Comparison of ENCODE assay signal across 1 cellular context in the genomic region with DNA sequence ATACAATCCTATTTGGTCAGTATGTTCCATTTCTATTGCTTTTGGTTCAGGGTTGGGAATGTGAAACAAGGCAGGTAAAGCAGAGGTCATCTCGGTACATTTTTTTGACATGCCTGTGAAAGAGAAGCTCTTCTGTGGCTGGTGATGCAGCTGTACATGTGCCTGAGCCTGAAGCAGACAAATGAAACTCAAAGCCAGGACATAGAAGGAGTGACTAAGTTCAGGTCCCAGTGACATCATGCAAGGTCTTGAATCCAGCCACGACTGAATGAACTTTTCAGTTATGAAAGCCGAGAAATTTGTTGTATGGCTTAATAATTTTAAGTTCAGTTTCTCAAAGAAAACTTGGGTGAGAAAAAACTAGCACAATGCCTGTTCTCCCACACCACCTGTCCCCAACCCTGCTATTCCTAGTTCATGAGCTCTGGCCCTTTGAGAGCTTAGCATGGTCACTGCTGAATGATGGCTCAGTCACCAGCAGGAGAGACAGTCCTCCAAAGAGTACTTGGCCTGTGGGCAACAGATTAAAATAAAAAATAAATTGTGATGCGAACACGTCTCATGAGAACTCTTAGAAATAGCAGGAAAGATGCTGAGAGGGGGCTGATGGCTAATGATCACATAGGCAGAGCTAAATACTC.
TF ChIP-seq lines count a peak whose summit lies in the region.

No MANE protein-coding gene starts in this region.

TF ChIP-seq in GM12878, 131 proteins besides CTCF, POLR2A, EP300 and RAD21 (continued from another document and continues in another):
- no peak for TF ChIP-seq HDGF (IDR thresholded peaks at IDR 0.05)
- no peak for TF ChIP-seq KLF5 (IDR thresholded peaks at IDR 0.05; ENCODE audit: partially characterized antibody)
- TF ChIP-seq MEF2A (IDR thresholded peaks at IDR 0.05; ENCODE audit: insufficient read depth, low read depth, low read length), result no peak
- no peak for TF ChIP-seq NR2C1 (IDR thresholded peaks at IDR 0.05)
- TF ChIP-seq CHD1 (IDR thresholded peaks at IDR 0.05; ENCODE audit: low read depth, low read length), result no peak
- no peak for TF ChIP-seq MYB (IDR thresholded peaks at IDR 0.05; ENCODE audit: borderline replicate concordance, low read depth, low read length)
- TF ChIP-seq ZNF622 (IDR thresholded peaks at IDR 0.05), result no peak
- TF ChIP-seq ZNF274 (IDR thresholded peaks at IDR 0.05; ENCODE audit: insufficient read depth, insufficient read length), result no peak
- no peak for TF ChIP-seq SREBF1 (IDR thresholded peaks at IDR 0.05; ENCODE audit: low read length)
- no peak for TF ChIP-seq HDAC2 (IDR thresholded peaks at IDR 0.05)
- TF ChIP-seq SMAD1 (IDR thresholded peaks at IDR 0.05; ENCODE audit: low read depth, partially characterized antibody), result no peak
- TF ChIP-seq SPI1 (IDR thresholded peaks at IDR 0.05; ENCODE audit: borderline replicate concordance, insufficient read depth, low read depth, low read length), result no peak
- TF ChIP-seq ETV6 (conservative IDR thresholded peaks at IDR 0.05 in 1 of 2, IDR thresholded peaks at IDR 0.05 in 1 of 2; ENCODE audit: borderline replicate concordance in 1 of 2, low read depth in 1 of 2), result no peak
- peak; percentile 44; the same call in 1 of the 2 replicates for TF ChIP-seq RUNX3 (IDR thresholded peaks at IDR 0.05; ENCODE audit: low read length)
- TF ChIP-seq, protein P1, sequence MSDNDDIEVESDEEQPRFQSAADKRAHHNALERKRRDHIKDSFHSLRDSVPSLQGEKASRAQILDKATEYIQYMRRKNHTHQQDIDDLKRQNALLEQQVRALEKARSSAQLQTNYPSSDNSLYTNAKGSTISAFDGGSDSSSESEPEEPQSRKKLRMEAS (IDR thresholded peaks at IDR 0.05; ENCODE audit: low read depth, low read length), result no peak
- no peak for TF ChIP-seq HSF1 (IDR thresholded peaks at IDR 0.05; ENCODE audit: low read depth, low read length)
- no peak for TF ChIP-seq BMI1 (IDR thresholded peaks at IDR 0.05; ENCODE audit: borderline replicate concordance)
- no peak for TF ChIP-seq GATAD2B (conservative IDR thresholded peaks at IDR 0.05; ENCODE audit: low read depth)
- TF ChIP-seq HDAC6 (IDR thresholded peaks at IDR 0.05; ENCODE audit: unreplicated experiment), result no peak
- TF ChIP-seq SP1 (IDR thresholded peaks at IDR 0.05; ENCODE audit: low read depth, low read length), result no peak
- no peak for TF ChIP-seq ZZZ3 (IDR thresholded peaks at IDR 0.05; ENCODE audit: control insufficient read depth, insufficient read length, low read depth)
- TF ChIP-seq IRF4 (IDR thresholded peaks at IDR 0.05; ENCODE audit: low read depth, low read length), result 0 out of 2 replicates have a peak, but pooled peaks have one; percentile 38
- TF ChIP-seq STAT1 (conservative IDR thresholded peaks at IDR 0.05), result no peak
- TF ChIP-seq, protein P2, sequence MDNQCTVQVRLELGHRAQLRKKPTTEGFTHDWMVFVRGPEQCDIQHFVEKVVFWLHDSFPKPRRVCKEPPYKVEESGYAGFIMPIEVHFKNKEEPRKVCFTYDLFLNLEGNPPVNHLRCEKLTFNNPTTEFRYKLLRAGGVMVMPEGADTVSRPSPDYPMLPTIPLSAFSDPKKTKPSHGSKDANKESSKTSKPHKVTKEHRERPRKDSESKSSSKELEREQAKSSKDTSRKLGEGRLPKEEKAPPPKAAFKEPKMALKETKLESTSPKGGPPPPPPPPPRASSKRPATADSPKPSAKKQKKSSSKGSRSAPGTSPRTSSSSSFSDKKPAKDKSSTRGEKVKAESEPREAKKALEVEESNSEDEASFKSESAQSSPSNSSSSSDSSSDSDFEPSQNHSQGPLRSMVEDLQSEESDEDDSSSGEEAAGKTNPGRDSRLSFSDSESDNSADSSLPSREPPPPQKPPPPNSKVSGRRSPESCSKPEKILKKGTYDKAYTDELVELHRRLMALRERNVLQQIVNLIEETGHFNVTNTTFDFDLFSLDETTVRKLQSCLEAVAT (IDR thresholded peaks at IDR 0.05), result no peak
- TF ChIP-seq, protein P3, sequence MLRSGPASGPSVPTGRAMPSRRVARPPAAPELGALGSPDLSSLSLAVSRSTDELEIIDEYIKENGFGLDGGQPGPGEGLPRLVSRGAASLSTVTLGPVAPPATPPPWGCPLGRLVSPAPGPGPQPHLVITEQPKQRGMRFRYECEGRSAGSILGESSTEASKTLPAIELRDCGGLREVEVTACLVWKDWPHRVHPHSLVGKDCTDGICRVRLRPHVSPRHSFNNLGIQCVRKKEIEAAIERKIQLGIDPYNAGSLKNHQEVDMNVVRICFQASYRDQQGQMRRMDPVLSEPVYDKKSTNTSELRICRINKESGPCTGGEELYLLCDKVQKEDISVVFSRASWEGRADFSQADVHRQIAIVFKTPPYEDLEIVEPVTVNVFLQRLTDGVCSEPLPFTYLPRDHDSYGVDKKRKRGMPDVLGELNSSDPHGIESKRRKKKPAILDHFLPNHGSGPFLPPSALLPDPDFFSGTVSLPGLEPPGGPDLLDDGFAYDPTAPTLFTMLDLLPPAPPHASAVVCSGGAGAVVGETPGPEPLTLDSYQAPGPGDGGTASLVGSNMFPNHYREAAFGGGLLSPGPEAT (IDR thresholded peaks at IDR 0.05; ENCODE audit: low read depth), result no peak
- TF ChIP-seq SUPT20H (IDR thresholded peaks at IDR 0.05; ENCODE audit: borderline replicate concordance, control insufficient read depth, low read depth, low read length), result no peak
- TF ChIP-seq ELK1 (IDR thresholded peaks at IDR 0.05; ENCODE audit: low read depth, low read length), result no peak
- TF ChIP-seq POU2F2 (IDR thresholded peaks at IDR 0.05; ENCODE audit: borderline replicate concordance, low read depth, low read length), result no peak
- TF ChIP-seq ZBTB11 (CRISPR knock-in tag; IDR thresholded peaks at IDR 0.05), result no peak
- TF ChIP-seq MYC (IDR thresholded peaks at IDR 0.05; ENCODE audit: insufficient read depth, insufficient read length, insufficient replicate concordance, low read length, severe bottlenecking), result no peak
- TF ChIP-seq PAX5 (IDR thresholded peaks at IDR 0.05; ENCODE audit: borderline replicate concordance, low read depth, low read length), result 0 out of 2 replicates have a peak, but pooled peaks have one; percentile 19
- no peak for TF ChIP-seq RB1 (IDR thresholded peaks at IDR 0.05; ENCODE audit: borderline replicate concordance)
- peak in 1 of 2 experiments; percentile 16; a peak in 1 of 4 replicates for TF ChIP-seq IKZF2 (IDR thresholded peaks at IDR 0.05)
- TF ChIP-seq ZNF217 (IDR thresholded peaks at IDR 0.05), result no peak
- TF ChIP-seq ZSCAN29 (IDR thresholded peaks at IDR 0.05), result no peak
- TF ChIP-seq SMC3 (IDR thresholded peaks at IDR 0.05; ENCODE audit: borderline replicate concordance, low read length), result no peak
- TF ChIP-seq TCF3 (IDR thresholded peaks at IDR 0.05; ENCODE audit: borderline replicate concordance, insufficient read depth, low read depth, low read length), result no peak
- TF ChIP-seq, protein P4, sequence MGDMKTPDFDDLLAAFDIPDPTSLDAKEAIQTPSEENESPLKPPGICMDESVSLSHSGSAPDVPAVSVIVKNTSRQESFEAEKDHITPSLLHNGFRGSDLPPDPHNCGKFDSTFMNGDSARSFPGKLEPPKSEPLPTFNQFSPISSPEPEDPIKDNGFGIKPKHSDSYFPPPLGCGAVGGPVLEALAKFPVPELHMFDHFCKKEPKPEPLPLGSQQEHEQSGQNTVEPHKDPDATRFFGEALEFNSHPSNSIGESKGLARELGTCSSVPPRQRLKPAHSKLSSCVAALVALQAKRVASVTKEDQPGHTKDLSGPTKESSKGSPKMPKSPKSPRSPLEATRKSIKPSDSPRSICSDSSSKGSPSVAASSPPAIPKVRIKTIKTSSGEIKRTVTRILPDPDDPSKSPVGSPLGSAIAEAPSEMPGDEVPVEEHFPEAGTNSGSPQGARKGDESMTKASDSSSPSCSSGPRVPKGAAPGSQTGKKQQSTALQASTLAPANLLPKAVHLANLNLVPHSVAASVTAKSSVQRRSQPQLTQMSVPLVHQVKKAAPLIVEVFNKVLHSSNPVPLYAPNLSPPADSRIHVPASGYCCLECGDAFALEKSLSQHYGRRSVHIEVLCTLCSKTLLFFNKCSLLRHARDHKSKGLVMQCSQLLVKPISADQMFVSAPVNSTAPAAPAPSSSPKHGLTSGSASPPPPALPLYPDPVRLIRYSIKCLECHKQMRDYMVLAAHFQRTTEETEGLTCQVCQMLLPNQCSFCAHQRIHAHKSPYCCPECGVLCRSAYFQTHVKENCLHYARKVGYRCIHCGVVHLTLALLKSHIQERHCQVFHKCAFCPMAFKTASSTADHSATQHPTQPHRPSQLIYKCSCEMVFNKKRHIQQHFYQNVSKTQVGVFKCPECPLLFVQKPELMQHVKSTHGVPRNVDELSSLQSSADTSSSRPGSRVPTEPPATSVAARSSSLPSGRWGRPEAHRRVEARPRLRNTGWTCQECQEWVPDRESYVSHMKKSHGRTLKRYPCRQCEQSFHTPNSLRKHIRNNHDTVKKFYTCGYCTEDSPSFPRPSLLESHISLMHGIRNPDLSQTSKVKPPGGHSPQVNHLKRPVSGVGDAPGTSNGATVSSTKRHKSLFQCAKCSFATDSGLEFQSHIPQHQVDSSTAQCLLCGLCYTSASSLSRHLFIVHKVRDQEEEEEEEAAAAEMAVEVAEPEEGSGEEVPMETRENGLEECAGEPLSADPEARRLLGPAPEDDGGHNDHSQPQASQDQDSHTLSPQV (IDR thresholded peaks at IDR 0.05), result no peak
- TF ChIP-seq SUZ12 (IDR thresholded peaks at IDR 0.05; ENCODE audit: unreplicated experiment), result no peak
- TF ChIP-seq SRF (IDR thresholded peaks at IDR 0.05; ENCODE audit: low read depth in 2 of 2, low read length in 2 of 2), result no peak
- TF ChIP-seq ZNF24 (IDR thresholded peaks at IDR 0.05), result no peak
- TF ChIP-seq ZNF207 (IDR thresholded peaks at IDR 0.05; ENCODE audit: borderline replicate concordance), result no peak
- no peak for TF ChIP-seq TARDBP (IDR thresholded peaks at IDR 0.05; ENCODE audit: borderline replicate concordance)
- TF ChIP-seq ESRRA (IDR thresholded peaks at IDR 0.05; ENCODE audit: low read length), result no peak
- TF ChIP-seq SREBF2 (IDR thresholded peaks at IDR 0.05; ENCODE audit: low read length), result no peak
- no peak for TF ChIP-seq KDM1A (IDR thresholded peaks at IDR 0.05; ENCODE audit: borderline replicate concordance)
- TF ChIP-seq BHLHE40 (IDR thresholded peaks at IDR 0.05; ENCODE audit: borderline replicate concordance in 1 of 2, low read depth in 2 of 2, low read length in 1 of 2), result peak in 1 of 2 experiments; percentile 41; a peak in 1 of 4 replicates
